ENCODE assay signal across 8 cellular contexts in the genomic region with DNA sequence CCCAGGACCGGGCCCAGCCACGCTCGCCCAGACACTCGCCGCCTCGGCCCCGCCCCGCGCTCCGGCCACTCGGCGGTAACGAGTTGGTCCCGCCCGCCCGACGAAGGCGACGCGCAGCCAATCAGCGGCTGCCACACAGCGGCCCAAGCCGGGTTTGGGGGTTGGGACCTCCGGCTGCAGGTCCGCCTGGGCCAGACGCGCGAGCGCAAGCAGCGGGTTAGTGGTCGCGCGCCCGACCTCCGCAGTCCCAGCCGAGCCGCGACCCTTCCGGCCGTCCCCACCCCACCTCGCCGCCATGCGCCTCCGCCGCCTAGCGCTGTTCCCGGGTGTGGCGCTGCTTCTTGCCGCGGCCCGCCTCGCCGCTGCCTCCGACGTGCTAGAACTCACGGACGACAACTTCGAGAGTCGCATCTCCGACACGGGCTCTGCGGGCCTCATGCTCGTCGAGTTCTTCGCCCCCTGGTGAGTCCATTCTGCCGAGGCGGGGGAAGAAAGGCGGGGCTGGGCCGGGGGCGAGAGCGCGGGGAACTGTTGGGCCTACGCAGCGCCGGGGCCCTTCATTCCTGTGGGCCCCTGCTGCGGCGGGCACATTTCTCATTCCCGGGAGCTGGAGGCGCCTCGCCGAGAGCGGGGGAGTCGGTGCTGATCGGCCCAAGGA. TPM values are rescaled to one million over a fixed set of nuclear protein-coding genes. Genes with fewer than 3 reads are reported as not detected.
DNase-seq lines count a peak whose midpoint lies in the region; ATAC-seq and TF ChIP-seq lines count a peak whose summit lies in the region.
"Not testable (repeated sequence)": the region's sequence is repeated elsewhere in the genome, so short reads cannot be mapped to it uniquely, and the experiment has no call there.

A gene (plus strand): TSS at position 194 of the 658 bp plus-strand sequence. CDS start 102 bp downstream, at position 296.

- H3K4me3 ChIP-seq in smooth muscle cell, result peak within 1 kb of the TSS; percentile 93

- H3F3A ChIP-seq in smooth muscle cell (ENCODE audit: low read depth), result not testable (repeated sequence)

- in situ Hi-C loops in GM18951 (cut with MboI; ENCODE audit: low sequenced_read_pairs, unreplicated experiment), result not testable (repeated sequence)

- not testable (repeated sequence) for H3K9me3 ChIP-seq in smooth muscle cell (replicated peaks; ENCODE audit: low read depth)

- peaks cover 7 to 28% (median 11%) of the 10 kb centered on the region in 3 donors for H3K27me3 Mint-ChIP-seq in immature natural killer cell (ENCODE audit: low read depth in 3 of 3)

- peaks cover 16% of the 10 kb centered on the region for H3K4me1 ChIP-seq in smooth muscle cell (ENCODE audit: low read depth)

- H3K27ac Mint-ChIP-seq in immature natural killer cell, result peak within 1 kb of the TSS; percentile 90 to 99 (median 98)

- peak; percentile 95 for DNase-seq in AG08395 (ENCODE audit: low spot score)
- peak; percentile 32 for DNase-seq in NCI-H345 treated with DMSO at 0.1 percent for 48 hours (lab: John Stamatoyannopoulos, UW; ENCODE audit: unreplicated experiment)
- DNase-seq in central memory CD4-positive, alpha-beta T cell, result peak; percentile 82
- peak; percentile 92 to 94 (median 94) for DNase-seq in immature natural killer cell
- peak; percentile 63 for DNase-seq in smooth muscle cell (lab: John Stamatoyannopoulos, UW; ENCODE audit: unreplicated experiment)

- peak within 1 kb of the TSS; percentile 95 for H3K27ac ChIP-seq in smooth muscle cell (ENCODE audit: low read depth)

- H3K36me3 ChIP-seq in smooth muscle cell (ENCODE audit: low read depth), result not testable (repeated sequence)

- H3K4me2 ChIP-seq in smooth muscle cell, result peak within 1 kb of the TSS; percentile 98

- not testable (repeated sequence) for H3K36me3 Mint-ChIP-seq in immature natural killer cell

- TF ChIP-seq CTCF in smooth muscle cell (IDR thresholded peaks at IDR 0.05; ENCODE audit: borderline replicate concordance, insufficient read depth, poor library complexity, severe bottlenecking), result not testable (repeated sequence)

- H3K9ac ChIP-seq in smooth muscle cell (ENCODE audit: low read depth), result peak within 1 kb of the TSS; percentile 97

- peaks cover 50% of the 10 kb centered on the region for H3K79me2 ChIP-seq in smooth muscle cell (ENCODE audit: low read depth)

- H3K27me3 ChIP-seq in smooth muscle cell (ENCODE audit: low read depth), result not testable (repeated sequence)

- ATAC-seq in HG03159 (IDR thresholded peaks at IDR 0.05; ENCODE audit: unreplicated experiment), result peak; percentile 73
- peak; percentile 83 for ATAC-seq in activated CD4-positive, CD25-positive, alpha-beta regulatory T cell treated with anti-CD3 and anti-CD28 coated beads, Interleukin-2, amount 50 U/mL, for 24 hours

- H2AFZ ChIP-seq in smooth muscle cell (ENCODE audit: low read depth), result peak within 1 kb of the TSS; percentile 84

- H3K4me1 Mint-ChIP-seq in immature natural killer cell, result peaks cover 39 to 45% of the 10 kb centered on the region in 2 donors

- H4K20me1 ChIP-seq in smooth muscle cell (ENCODE audit: low read depth), result peaks cover 46% of the 10 kb centered on the region

- peak; percentile 89 for TF ChIP-seq POLR2A in GM18951 (IDR thresholded peaks at IDR 0.05; ENCODE audit: extremely low read depth, insufficient read depth, insufficient read length)

- H3K9me3 Mint-ChIP-seq in immature natural killer cell, result not testable (repeated sequence)

- 2% methylated on average over 64 of the region's 84 CpGs for WGBS in smooth muscle cell (ENCODE audit: low lambda C conversion rate)

- peak within 1 kb of the TSS; percentile 89 to 98 (median 93) for H3K4me3 Mint-ChIP-seq in immature natural killer cell

RNA-seq across cellular contexts. Expression of the gene that starts here (rescaled TPM):
- polyA plus RNA-seq in immature natural killer cell (100 to 1,000 TPM; 394 to 690 (median 654) TPM), smooth muscle cell (907 and 1,212 TPM in 2 replicates)
- total RNA-seq in smooth muscle cell, result 309 and 390 TPM in 2 replicates

Comparison
In these comparisons a context has a peak if more than half of its experiments do, and no peak if none do; other contexts are left out.
1. Peak in every context shown above with its lines: DNase-seq, ATAC-seq, H3K4me3 ChIP-seq and H3K27ac ChIP-seq.
2. DNase-seq: peak in every context shown above with its lines; median percentile 95 in AG08395; 94 in immature natural killer cell; 82 in central memory CD4-positive, alpha-beta T cell; 63 in smooth muscle cell; 32 in NCI-H345 treated with DMSO at 0.1 percent for 48 hours.